In genomic region chr16:988465-989353, GRCh38 we compare ENCODE assay signal across 34 cellular contexts. TPM values are rescaled to one million over a fixed set of nuclear protein-coding genes. Genes with fewer than 3 reads are reported as not detected.
DNase-seq lines count a peak whose midpoint lies in the region; ATAC-seq, FAIRE-seq and TF ChIP-seq lines count a peak whose summit lies in the region.
"Had no signal": no experiment of that assay in that cellular context is flagged by ENCODE, and none has a peak within 500 bp of the region (broad histone marks: within the 10 kb centered on the region; RNA-seq: fewer than 3 reads in every experiment).

No MANE protein-coding gene starts in this region.

- ATAC-seq in HepG2 (no peak), right lobe of liver (no peak), natural killer cell (no peak)
- ATAC-seq in activated T-cell treated with anti-CD3 and anti-CD28 coated beads, Interleukin-2, amount 50 U/mL, for 4 hours, result no peak
- ATAC-seq: activated naive CD4-positive, alpha-beta T cell treated with anti-CD3 and anti-CD28 coated beads, Interleukin-2, amount 50 U/mL, for 72 hours; foreskin keratinocyte; left lobe of liver; natural killer cell treated with Interleukin-12 subunit alpha and Interleukin-12 subunit beta and Interleukin-15 and Interleukin-18, amount 100 ng/mL, for 72 hours; pancreas had no signal

- no peaks in the 10 kb centered on the region for H3K36me3 ChIP-seq in HepG2 (replicated peaks in 1 of 2; ENCODE audit: control insufficient read depth in 1 of 2, insufficient read depth in 2 of 2, low read length in 2 of 2)
- no peaks in the 10 kb centered on the region for H3K36me3 ChIP-seq in right lobe of liver
- H3K36me3 ChIP-seq in osteoblast (ENCODE audit: insufficient read depth, low read length), result no peaks in the 10 kb centered on the region
- no peaks in the 10 kb centered on the region for H3K36me3 ChIP-seq in BE2C
- H3K36me3 ChIP-seq: esophagus muscularis mucosa, pancreas, thyroid gland had no signal

- H3K4me3 ChIP-seq in HepG2 (replicated peaks in 1 of 3; ENCODE audit: insufficient read depth in 1 of 3, low read depth in 2 of 3, low read length in 3 of 3) (no peak overlapping the region), right lobe of liver (no peak overlapping the region), osteoblast (ENCODE audit: insufficient read depth, low read length) (no peak overlapping the region), BE2C (ENCODE audit: low read depth, low read length) (no peak overlapping the region)
- H3K4me3 ChIP-seq: esophagus muscularis mucosa, pancreas, thyroid gland had no signal

- no peaks in the 10 kb centered on the region for H3K36me3 Mint-ChIP-seq in natural killer cell
- H3K36me3 Mint-ChIP-seq in activated T-cell treated with anti-CD3 and anti-CD28 coated beads, Interleukin-2, amount 50 U/mL, for 4 hours (ENCODE audit: insufficient read depth), result no peaks in the 10 kb centered on the region
- H3K36me3 Mint-ChIP-seq: activated CD4-positive, alpha-beta memory T cell treated with anti-CD3 and anti-CD28 coated beads for 36 hours; activated naive CD4-positive, alpha-beta T cell treated with anti-CD3 and anti-CD28 coated beads, Interleukin-2, amount 50 U/mL, for 72 hours; CD8-positive, alpha-beta memory T cell; immature natural killer cell; mesothelial cell of epicardium; natural killer cell treated with Interleukin-12 subunit alpha and Interleukin-12 subunit beta and Interleukin-15 and Interleukin-18, amount 100 ng/mL, for 72 hours; stimulated activated memory B cell treated with anti-CD40 and anti-IgM and Interleukin-4, amounts not matched to agents 10 μg/mL and 1 μg/mL and 100 μg/mL, for 72 hours had no signal

- peaks cover 16 to 84% of the 10 kb centered on the region in 2 experiments for H3K27me3 ChIP-seq in HepG2 (ENCODE audit: control insufficient read depth in 1 of 2, insufficient read depth in 2 of 2, low read length in 2 of 2)
- no peaks in the 10 kb centered on the region for H3K27me3 ChIP-seq in right lobe of liver
- peaks cover 45% of the 10 kb centered on the region for H3K27me3 ChIP-seq in osteoblast (ENCODE audit: insufficient read depth, low read length)
- H3K27me3 ChIP-seq in BE2C, result peaks cover 75% of the 10 kb centered on the region
- H3K27me3 ChIP-seq: pancreas, thyroid gland had no signal

- H3K4me2 ChIP-seq in HepG2 (ENCODE audit: low read depth, low read length) (no peak overlapping the region), osteoblast (ENCODE audit: insufficient read depth, low read length) (no peak overlapping the region)

- POLR2A ChIA-PET in HepG2 (lab: Yijun Ruan, JAX), result no interaction called here

- no peak overlapping the region for H2AFZ ChIP-seq in HepG2 (ENCODE audit: low read length)
- H2AFZ ChIP-seq in osteoblast (ENCODE audit: low read length), result no peak overlapping the region

- 29% methylated on average over 10 of the region's 35 CpGs for WGBS in HepG2 (ENCODE audit: low lambda C conversion rate)
- 80% methylated on average over 2 of the region's 35 CpGs for WGBS in right lobe of liver (ENCODE audit: insufficient coverage, low coverage, low lambda C conversion rate, missing lambda C conversion rate)

- in situ Hi-C loops in HepG2 (cut with HindIII; ENCODE audit: extremely low pct_ligation_motif_present, low pct_unique_long_range_greater_than_20kb), result no loop called here

- TF ChIP-seq EP300 in HepG2 (IDR thresholded peaks at IDR 0.05; ENCODE audit: low read depth in 2 of 2, low read length in 2 of 2), result no peak
- no peak for TF ChIP-seq EP300 in HepG2 (CRISPR knock-in tag; IDR thresholded peaks at IDR 0.05; ENCODE audit: borderline replicate concordance)

- H3K79me2 ChIP-seq in HepG2 (ENCODE audit: insufficient read depth, low read length) (no peaks in the 10 kb centered on the region), osteoblast (ENCODE audit: insufficient read depth, low read length) (no peaks in the 10 kb centered on the region)

- no peaks in the 10 kb centered on the region for H3K4me1 ChIP-seq in HepG2 (ENCODE audit: insufficient read depth, low read length)
- H3K4me1 ChIP-seq in right lobe of liver, result no peaks in the 10 kb centered on the region
- no peaks in the 10 kb centered on the region for H3K4me1 ChIP-seq in osteoblast (ENCODE audit: insufficient read depth, low read length)
- H3K4me1 ChIP-seq in BE2C, result peaks cover 5% of the 10 kb centered on the region; the same call in 1 of the 2 replicates
- H3K4me1 ChIP-seq: foreskin keratinocyte, pancreas, thyroid gland had no signal

- H3K27me3 Mint-ChIP-seq in natural killer cell (ENCODE audit: low read depth in 2 of 2), result no peaks in the 10 kb centered on the region
- H3K27me3 Mint-ChIP-seq in activated T-cell treated with anti-CD3 and anti-CD28 coated beads, Interleukin-2, amount 50 U/mL, for 4 hours (ENCODE audit: low read depth), result no peaks in the 10 kb centered on the region
- H3K27me3 Mint-ChIP-seq: activated CD4-positive, alpha-beta memory T cell treated with anti-CD3 and anti-CD28 coated beads for 36 hours; natural killer cell treated with Interleukin-12 subunit alpha and Interleukin-12 subunit beta and Interleukin-15 and Interleukin-18, amount 100 ng/mL, for 72 hours had no signal

- FAIRE-seq in HepG2 (lab: Jason Lieb, UNC), result no peak
- FAIRE-seq: pancreas had no signal

- no peaks in the 10 kb centered on the region for H3K4me1 Mint-ChIP-seq in natural killer cell
- H3K4me1 Mint-ChIP-seq in activated T-cell treated with anti-CD3 and anti-CD28 coated beads, Interleukin-2, amount 50 U/mL, for 4 hours (ENCODE audit: low read depth), result peaks cover 3% of the 10 kb centered on the region
- H3K4me1 Mint-ChIP-seq: CD8-positive, alpha-beta memory T cell; immature natural killer cell; stimulated activated memory B cell treated with anti-CD40 and anti-IgM and Interleukin-4, amounts not matched to agents 10 μg/mL and 1 μg/mL and 100 μg/mL, for 72 hours had no signal

- H3K9me3 ChIP-seq in HepG2 (ENCODE audit: low read length), result no peaks in the 10 kb centered on the region
- no peaks in the 10 kb centered on the region for H3K9me3 ChIP-seq in right lobe of liver
- H3K9me3 ChIP-seq in osteoblast (ENCODE audit: low read depth, low read length), result no peaks in the 10 kb centered on the region
- H3K9me3 ChIP-seq in BE2C, result no peaks in the 10 kb centered on the region
- H3K9me3 ChIP-seq: esophagus muscularis mucosa, pancreas, thyroid gland had no signal

- H3K4me3 Mint-ChIP-seq in natural killer cell, result no peak overlapping the region
- no peak overlapping the region for H3K4me3 Mint-ChIP-seq in activated T-cell treated with anti-CD3 and anti-CD28 coated beads, Interleukin-2, amount 50 U/mL, for 4 hours
- H3K4me3 Mint-ChIP-seq: activated CD4-positive, alpha-beta memory T cell treated with anti-CD3 and anti-CD28 coated beads for 36 hours; CD8-positive, alpha-beta memory T cell; dendritic cell treated with granulocyte-macrophage colony-stimulating factor and Interleukin-4, amounts not matched to agents 40 ng/mL and 50 ng/mL, for 4 days; immature natural killer cell; mesothelial cell of epicardium; natural killer cell treated with Interleukin-12 subunit alpha and Interleukin-12 subunit beta and Interleukin-15 and Interleukin-18, amount 100 ng/mL, for 72 hours; stimulated activated memory B cell treated with anti-CD40 and anti-IgM and Interleukin-4, amounts not matched to agents 10 μg/mL and 1 μg/mL and 100 μg/mL, for 72 hours had no signal

- no peak overlapping the region for H3K9ac ChIP-seq in HepG2 (ENCODE audit: insufficient read depth, low read depth, low read length)

- no peak for TF ChIP-seq CTCF in HepG2 (CRISPR knock-in tag; IDR thresholded peaks at IDR 0.05)
- no peak for TF ChIP-seq CTCF in right lobe of liver (IDR thresholded peaks at IDR 0.05)
- no peak for TF ChIP-seq CTCF in osteoblast (IDR thresholded peaks at IDR 0.05; ENCODE audit: extremely low read depth, low read depth, low read length)
- TF ChIP-seq CTCF in BE2C (IDR thresholded peaks at IDR 0.05; ENCODE audit: low read depth, low read length), result no peak
- no peak for TF ChIP-seq CTCF in natural killer cell (IDR thresholded peaks at IDR 0.05)

- H3K27ac ChIP-seq in HepG2 (ENCODE audit: extremely low read length, insufficient read depth, low read length) (no peak overlapping the region), right lobe of liver (no peak overlapping the region), osteoblast (ENCODE audit: low read depth, low read length) (no peak overlapping the region)
- H3K27ac ChIP-seq: foreskin keratinocyte, pancreas, SK-N-MC, thyroid gland had no signal

- TF ChIP-seq RAD21 in HepG2 (CRISPR knock-in tag; IDR thresholded peaks at IDR 0.05), result no peak

- H3K27ac Mint-ChIP-seq in natural killer cell, result no peak overlapping the region
- H3K27ac Mint-ChIP-seq: activated CD4-positive, alpha-beta memory T cell treated with anti-CD3 and anti-CD28 coated beads for 36 hours; activated naive CD4-positive, alpha-beta T cell treated with anti-CD3 and anti-CD28 coated beads, Interleukin-2, amount 50 U/mL, for 72 hours; CD8-positive, alpha-beta memory T cell; dendritic cell treated with granulocyte-macrophage colony-stimulating factor and Interleukin-4, amounts not matched to agents 40 ng/mL and 50 ng/mL, for 4 days; immature natural killer cell; mesothelial cell of epicardium; natural killer cell treated with Interleukin-12 subunit alpha and Interleukin-12 subunit beta and Interleukin-15 and Interleukin-18, amount 100 ng/mL, for 72 hours; stimulated activated memory B cell treated with anti-CD40 and anti-IgM and Interleukin-4, amounts not matched to agents 10 μg/mL and 1 μg/mL and 100 μg/mL, for 72 hours had no signal

- BruUV-seq in HepG2 (replicated peaks; lab: Mats Ljungman, UMichigan), result no TSS peak

- H3K9me3 Mint-ChIP-seq in natural killer cell, result no peaks in the 10 kb centered on the region
- no peaks in the 10 kb centered on the region for H3K9me3 Mint-ChIP-seq in activated T-cell treated with anti-CD3 and anti-CD28 coated beads, Interleukin-2, amount 50 U/mL, for 4 hours
- H3K9me3 Mint-ChIP-seq: activated CD4-positive, alpha-beta memory T cell treated with anti-CD3 and anti-CD28 coated beads for 36 hours; activated naive CD4-positive, alpha-beta T cell treated with anti-CD3 and anti-CD28 coated beads, Interleukin-2, amount 50 U/mL, for 72 hours; CD8-positive, alpha-beta memory T cell; dendritic cell treated with granulocyte-macrophage colony-stimulating factor and Interleukin-4, amounts not matched to agents 40 ng/mL and 50 ng/mL, for 4 days; immature natural killer cell; mesothelial cell of epicardium; natural killer cell treated with Interleukin-12 subunit alpha and Interleukin-12 subunit beta and Interleukin-15 and Interleukin-18, amount 100 ng/mL, for 72 hours had no signal

- DNase-seq in HepG2 (ENCODE audit: low spot score), result no peak
- DNase-seq in right lobe of liver, result no peak
- DNase-seq in globus pallidus (ENCODE audit: low spot score), result peak; percentile 68
- peak; percentile 93 for DNase-seq in osteoblast (ENCODE audit: insufficient read length, low spot score, missing footprints)
- no peak for DNase-seq in stimulated activated naive CD4-positive, alpha-beta T cell treated with Interleukin-2 at 50 U/mL for 16 hours (lab: John Stamatoyannopoulos, UW)
- DNase-seq in BE2C, result no peak
- DNase-seq in natural killer cell, result no peak
- no peak for DNase-seq in activated T-cell treated with anti-CD3 and anti-CD28 coated beads, Interleukin-2, amount 50 U/mL, for 4 hours
- DNase-seq: activated CD4-positive, alpha-beta memory T cell treated with anti-CD3 and anti-CD28 coated beads for 36 hours; activated CD4-positive, CD25-positive, alpha-beta regulatory T cell treated with anti-CD3 and anti-CD28 coated beads, Interleukin-2, amount 50 U/mL, for 72 hours; activated CD8-positive, alpha-beta memory T cell treated with anti-CD3 and anti-CD28 coated beads, Interleukin-2, amount 50 U/mL, for 4 hours; CD8-positive, alpha-beta memory T cell; central memory CD4-positive, alpha-beta T cell; DMS53; foreskin keratinocyte; GDM1; immature natural killer cell; Kasumi-1; NCI-H1436; NCI-H2081 treated with DMSO at 0.1 percent for 48 hours; NCI-H774; pancreas; retina; RPMI8226; stimulated activated CD4-positive, alpha-beta T cell treated with anti-CD3 and anti-CD28 coated beads, Interleukin-4, amount 100 ng/mL, for 4 hours; thyroid gland had no signal

- intact Hi-C loops in HepG2 (cut with micrococcal nuclease; ENCODE audit: unreplicated experiment) (no loop called here), right lobe of liver (cut with DNase I) (no loop called here), natural killer cell (cut with micrococcal nuclease) (no loop called here)

- H4K20me1 ChIP-seq in HepG2 (ENCODE audit: insufficient read depth, low read length), result no peaks in the 10 kb centered on the region
- no peaks in the 10 kb centered on the region for H4K20me1 ChIP-seq in osteoblast (ENCODE audit: insufficient read depth, low read length)

- CTCF ChIA-PET in HepG2 (lab: Yijun Ruan, JAX; ENCODE audit: low intra/inter-chr PET ratio, low total read pairs), result no interaction called here

- TF ChIP-seq POLR2A in HepG2 (IDR thresholded peaks at IDR 0.05; ENCODE audit: insufficient read depth in 1 of 2, low read depth in 2 of 2, low read length in 2 of 2) (no peak), right lobe of liver (IDR thresholded peaks at IDR 0.05) (no peak)

RNA-seq across cellular contexts. Expression of gene SOX8, which starts 7.1 kb away (rescaled TPM):
- total RNA-seq in HepG2 (2016; rRNA removed; fragmentation: Illumina TruSeq; extraction: Trizol) (0.15 and 0.20 TPM in 2 replicates), right lobe of liver (under 1 TPM in 3 of 6 experiments, not detected in 3; 0.07 to 0.13 (median 0.09) TPM), osteoblast (under 0.01 TPM in 1 of 2 replicates, not detected in the other), natural killer cell (not detected)
- not detected in 2 replicates for total RNA-seq in HepG2 (2016; cell fraction: cytosol; rRNA removed; fragmentation: Illumina TruSeq; extraction: Trizol; ENCODE audit: low read depth)
- 0.21 and 0.28 TPM in 2 replicates for total RNA-seq in HepG2 (2016; cell fraction: insoluble cytoplasmic fraction; rRNA removed; fragmentation: Illumina TruSeq; extraction: Trizol)
- 0.19 and 0.31 TPM in 2 replicates for total RNA-seq in HepG2 (2016; cell fraction: membrane; rRNA removed; fragmentation: Illumina TruSeq; extraction: Trizol)
- 0.22 TPM in 1 of 2 replicates, not detected in the other for total RNA-seq in HepG2 (2016; cell fraction: nucleus; rRNA removed; fragmentation: Illumina TruSeq; extraction: Trizol)
- 0.28 and 0.34 TPM in 2 replicates for polyA plus RNA-seq in HepG2 (2011; rRNA removed)
- polyA plus RNA-seq in HepG2 (2011; cell fraction: cytosol; rRNA removed), result 0.32 and 0.42 TPM in 2 replicates
- 3.2 and 3.6 TPM in 2 replicates for polyA plus RNA-seq in HepG2 (2011; cell fraction: nucleus; rRNA removed)
- polyA plus RNA-seq in HepG2 (2012), result 0.25 and 0.61 TPM in 2 replicates
- polyA plus RNA-seq in HepG2 (2016; cell fraction: cytosol; fragmentation: Illumina TruSeq; extraction: Trizol; ENCODE audit: low read depth), result 0.06 and 0.08 TPM in 2 replicates
- polyA plus RNA-seq in HepG2 (2016; cell fraction: insoluble cytoplasmic fraction; fragmentation: Illumina TruSeq; extraction: Trizol; ENCODE audit: low read depth), result 0.33 and 0.39 TPM in 2 replicates
- 0.20 TPM in 1 of 2 replicates, not detected in the other for polyA plus RNA-seq in HepG2 (2016; cell fraction: membrane; fragmentation: Illumina TruSeq; extraction: Trizol; ENCODE audit: low read depth)
- 0.55 and 0.61 TPM in 2 replicates for polyA plus RNA-seq in HepG2 (2016; cell fraction: nucleus; fragmentation: Illumina TruSeq; extraction: Trizol; ENCODE audit: insufficient read depth, low read depth)
- 0.09 and 0.42 TPM in 2 replicates for polyA minus RNA-seq in HepG2 (2011; rRNA and poly(A)+ RNA removed; ENCODE audit: low replicate concordance)
- polyA minus RNA-seq in HepG2 (2011; cell fraction: cytosol; rRNA and poly(A)+ RNA removed), result 0.30 TPM in 1 of 2 replicates, not detected in the other
- 0.25 and 0.39 TPM in 2 replicates for polyA minus RNA-seq in HepG2 (2011; cell fraction: nucleus; rRNA and poly(A)+ RNA removed)
- polyA plus RNA-seq in BE2C (2012; ENCODE audit: insufficient read depth, insufficient read length, low read depth), result not detected
- 1 to 10 TPM; 2.6 to 4.0 (median 3.5) TPM for total RNA-seq in activated T-cell treated with anti-CD3 and anti-CD28 coated beads, Interleukin-2, amount 50 U/mL, for 4 hours
- total RNA-seq: foreskin keratinocyte, left lobe of liver had no signal
- polyA plus RNA-seq: foreskin keratinocyte had no signal

RNA-seq across cellular contexts. Expression of gene LMF1, which starts 17.9 kb away (rescaled TPM):
- total RNA-seq in HepG2 (2016; rRNA removed; fragmentation: Illumina TruSeq; extraction: Trizol), result 2.3 and 6.8 TPM in 2 replicates
- 23.4 and 25.3 TPM in 2 replicates for total RNA-seq in HepG2 (2016; cell fraction: cytosol; rRNA removed; fragmentation: Illumina TruSeq; extraction: Trizol; ENCODE audit: low read depth)
- 1.7 and 5.9 TPM in 2 replicates for total RNA-seq in HepG2 (2016; cell fraction: insoluble cytoplasmic fraction; rRNA removed; fragmentation: Illumina TruSeq; extraction: Trizol)
- 6.7 and 7.2 TPM in 2 replicates for total RNA-seq in HepG2 (2016; cell fraction: membrane; rRNA removed; fragmentation: Illumina TruSeq; extraction: Trizol)
- total RNA-seq in HepG2 (2016; cell fraction: nucleus; rRNA removed; fragmentation: Illumina TruSeq; extraction: Trizol), result 6.8 and 8.9 TPM in 2 replicates
- 8.5 and 13.7 TPM in 2 replicates for polyA plus RNA-seq in HepG2 (2011; rRNA removed)
- 6.6 and 9.1 TPM in 2 replicates for polyA plus RNA-seq in HepG2 (2011; cell fraction: cytosol; rRNA removed)
- 21.9 and 22.4 TPM in 2 replicates for polyA plus RNA-seq in HepG2 (2011; cell fraction: nucleus; rRNA removed)
- polyA plus RNA-seq in HepG2 (2012), result 7.4 and 13.7 TPM in 2 replicates
- polyA plus RNA-seq in HepG2 (2016; cell fraction: cytosol; fragmentation: Illumina TruSeq; extraction: Trizol; ENCODE audit: low read depth), result 1.2 and 1.4 TPM in 2 replicates
- polyA plus RNA-seq in HepG2 (2016; cell fraction: insoluble cytoplasmic fraction; fragmentation: Illumina TruSeq; extraction: Trizol; ENCODE audit: low read depth), result 1.7 and 1.8 TPM in 2 replicates
- polyA plus RNA-seq in HepG2 (2016; cell fraction: membrane; fragmentation: Illumina TruSeq; extraction: Trizol; ENCODE audit: low read depth), result 1.1 and 1.4 TPM in 2 replicates
- 9.6 and 11.1 TPM in 2 replicates for polyA plus RNA-seq in HepG2 (2016; cell fraction: nucleus; fragmentation: Illumina TruSeq; extraction: Trizol; ENCODE audit: insufficient read depth, low read depth)
- 30.2 and 40.1 TPM in 2 replicates for polyA minus RNA-seq in HepG2 (2011; rRNA and poly(A)+ RNA removed; ENCODE audit: low replicate concordance)
- polyA minus RNA-seq in HepG2 (2011; cell fraction: cytosol; rRNA and poly(A)+ RNA removed), result 10.7 and 15.0 TPM in 2 replicates
- 13.4 and 17.4 TPM in 2 replicates for polyA minus RNA-seq in HepG2 (2011; cell fraction: nucleus; rRNA and poly(A)+ RNA removed)
- total RNA-seq in right lobe of liver, result 10 to 100 TPM; 10.9 to 20.0 (median 13.8) TPM
- total RNA-seq in osteoblast, result 25.3 and 35.8 TPM in 2 replicates
- 4.3 TPM for polyA plus RNA-seq in BE2C (2012; ENCODE audit: insufficient read depth, insufficient read length, low read depth)
- 10 to 100 TPM; 28.2 to 42.2 (median 41.2) TPM for total RNA-seq in natural killer cell
- total RNA-seq in activated T-cell treated with anti-CD3 and anti-CD28 coated beads, Interleukin-2, amount 50 U/mL, for 4 hours, result 1 to 10 TPM; 7.7 to 9.9 (median 9.3) TPM

Comparison
In these comparisons a context has a peak if more than half of its experiments do, and no peak if none do; other contexts are left out.
1. DNase-seq: peak in globus pallidus (single experiment) and osteoblast (single experiment); none in HepG2 (single experiment), right lobe of liver (0 of 3), stimulated activated naive CD4-positive, alpha-beta T cell treated with Interleukin-2 at 50 U/mL for 16 hours (single experiment), BE2C (single experiment), natural killer cell (single experiment) and activated T-cell treated with anti-CD3 and anti-CD28 coated beads, Interleukin-2, amount 50 U/mL, for 4 hours (single experiment).